Comparison of ENCODE assay signal across 1 cellular context in genomic region chr4:145179201-145179860, GRCh38.
TF ChIP-seq lines count a peak whose summit lies in the region.

No MANE protein-coding gene starts in this region.

TF ChIP-seq in GM12878, 131 proteins besides CTCF, POLR2A, EP300 and RAD21 (continued from another document):
- TF ChIP-seq E4F1 (IDR thresholded peaks at IDR 0.05; ENCODE audit: borderline replicate concordance, partially characterized antibody) (peak; percentile 55), KLF5 (IDR thresholded peaks at IDR 0.05; ENCODE audit: partially characterized antibody) (peak; percentile 82), NRF1 (conservative IDR thresholded peaks at IDR 0.05; ENCODE audit: low read depth, low read length) (0 out of 2 replicates have a peak, but pooled peaks have one; percentile 19), RELB (IDR thresholded peaks at IDR 0.05; ENCODE audit: low read depth) (peak; percentile 68; the same call in 1 of the 2 replicates), RELA (IDR thresholded peaks at IDR 0.05; ENCODE audit: borderline replicate concordance, partially characterized antibody) (peak; percentile 29), BRCA1 (IDR thresholded peaks at IDR 0.05; ENCODE audit: low read depth, low read length) (no peak), PAX5 (IDR thresholded peaks at IDR 0.05; ENCODE audit: borderline replicate concordance, low read depth, low read length) (peak; percentile 81; the same call in 1 of the 2 replicates), GABPA (IDR thresholded peaks at IDR 0.05; ENCODE audit: low read depth) (no peak), ELK1 (IDR thresholded peaks at IDR 0.05; ENCODE audit: low read depth, low read length) (no peak), HCFC1 (IDR thresholded peaks at IDR 0.05; ENCODE audit: low read length) (peak; percentile 31; the same call in 1 of the 2 replicates), NFXL1 (IDR thresholded peaks at IDR 0.05; ENCODE audit: borderline replicate concordance) (no peak), GATAD2B (conservative IDR thresholded peaks at IDR 0.05; ENCODE audit: low read depth) (no peak), DPF2 (IDR thresholded peaks at IDR 0.05) (peak; percentile 94), FOXK2 (IDR thresholded peaks at IDR 0.05) (no peak), CREM (IDR thresholded peaks at IDR 0.05; ENCODE audit: low read depth) (peak; percentile 85), RUNX3 (IDR thresholded peaks at IDR 0.05; ENCODE audit: low read length) (peak; percentile 53), BACH1 (IDR thresholded peaks at IDR 0.05; ENCODE audit: borderline replicate concordance) (peak; percentile 91; the same call in 1 of the 2 replicates), RB1 (IDR thresholded peaks at IDR 0.05; ENCODE audit: borderline replicate concordance) (peak; percentile 58; the same call in 1 of the 2 replicates), FOXM1 (IDR thresholded peaks at IDR 0.05; ENCODE audit: low read depth, low read length) (no peak; the same call in 1 of the 2 replicates), PBX3 (IDR thresholded peaks at IDR 0.05; ENCODE audit: insufficient replicate concordance, low read depth, low read length) (peak; percentile 66), ZNF687 (IDR thresholded peaks at IDR 0.05) (peak; percentile 60), YY1 (IDR thresholded peaks at IDR 0.05; ENCODE audit: low read depth, low read length) (peak; percentile 65; the same call in 1 of the 2 replicates), NR2F1 (conservative IDR thresholded peaks at IDR 0.05) (peak; percentile 59), TCF3 (IDR thresholded peaks at IDR 0.05; ENCODE audit: borderline replicate concordance, insufficient read depth, low read depth, low read length) (peak; percentile 78; the same call in 1 of the 2 replicates), MAX (IDR thresholded peaks at IDR 0.05; ENCODE audit: low read depth, low read length) (peak; percentile 72), TCF7 (IDR thresholded peaks at IDR 0.05; ENCODE audit: borderline replicate concordance) (no peak), HDGF (IDR thresholded peaks at IDR 0.05) (peak; percentile 53; the same call in 1 of the 2 replicates), TBL1XR1 (IDR thresholded peaks at IDR 0.05; ENCODE audit: low read depth, low read length) (peak; percentile 81), IRF4 (IDR thresholded peaks at IDR 0.05; ENCODE audit: low read depth, low read length) (no peak)
